Comparison of ENCODE assay signal across 9 cellular contexts in the genomic region with DNA sequence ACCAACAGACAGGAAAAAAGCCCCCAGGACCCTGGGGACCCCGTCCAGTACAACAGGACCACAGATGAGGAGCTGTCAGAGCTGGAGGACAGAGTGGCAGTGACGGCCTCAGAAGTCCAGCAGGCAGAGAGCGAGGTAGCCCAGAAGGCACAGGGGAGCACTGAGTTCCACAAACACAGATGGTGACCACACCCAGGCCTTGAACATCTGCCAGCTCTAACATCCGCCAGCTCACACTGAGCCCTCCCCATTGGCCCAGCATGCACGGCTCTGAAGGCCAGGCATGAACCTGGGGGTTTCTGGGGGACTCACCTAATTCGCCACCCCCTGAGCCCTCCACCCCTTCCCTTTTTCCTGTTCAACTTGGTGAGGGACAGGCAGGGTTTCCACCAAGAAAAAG. TPM values are rescaled to one million over a fixed set of nuclear protein-coding genes. Genes with fewer than 3 reads are reported as not detected.
DNase-seq lines count a peak whose midpoint lies in the region; ATAC-seq and TF ChIP-seq lines count a peak whose summit lies in the region.
"Had no signal": no experiment of that assay in that cellular context is flagged by ENCODE, and none has a peak within 500 bp of the region (broad histone marks: within the 10 kb centered on the region; RNA-seq: fewer than 3 reads in every experiment).

No MANE protein-coding gene starts in this region.

- H3K27me3 ChIP-seq in mammary epithelial cell (ENCODE audit: insufficient read depth, low read length), result no peaks in the 10 kb centered on the region
- H3K27me3 ChIP-seq in osteoblast (ENCODE audit: insufficient read depth, low read length), result no peaks in the 10 kb centered on the region
- H3K27me3 ChIP-seq in esophagus squamous epithelium, result no peaks in the 10 kb centered on the region

- H3K36me3 ChIP-seq in mammary epithelial cell (ENCODE audit: insufficient read depth, low read length), result no peaks in the 10 kb centered on the region
- peaks cover 16% of the 10 kb centered on the region for H3K36me3 ChIP-seq in osteoblast (ENCODE audit: insufficient read depth, low read length)
- H3K36me3 ChIP-seq in esophagus squamous epithelium, result no peaks in the 10 kb centered on the region

- H3K9ac ChIP-seq in mammary epithelial cell (ENCODE audit: insufficient read depth, low read length), result no peak overlapping the region

- no peak for TF ChIP-seq POLR2A in esophagus squamous epithelium (IDR thresholded peaks at IDR 0.05)

- dilution Hi-C loops in mammary epithelial cell (cut with HindIII; ENCODE audit: low sequenced_read_pairs), result no loop called here

- H3K4me1 ChIP-seq in mammary epithelial cell (ENCODE audit: insufficient read depth, low read length) (no peaks in the 10 kb centered on the region), osteoblast (ENCODE audit: insufficient read depth, low read length) (peaks cover 3% of the 10 kb centered on the region), esophagus squamous epithelium (peaks cover 0 to 13% (median 12%) of the 10 kb centered on the region in 3 donors)

- ATAC-seq in GM18520 (IDR thresholded peaks at IDR 0.05; ENCODE audit: unreplicated experiment), result no peak

- in situ Hi-C loops in mammary epithelial cell (cut with MboI; ENCODE audit: low sequenced_read_pairs in 2 of 2), result no loop called here

- H3K79me2 ChIP-seq in mammary epithelial cell (ENCODE audit: insufficient read depth, low read length) (no peaks in the 10 kb centered on the region), osteoblast (ENCODE audit: insufficient read depth, low read length) (no peaks in the 10 kb centered on the region)

- WGBS in mammary epithelial cell (ENCODE audit: low coverage, missing lambda C conversion rate), result 94% methylated on average over 5 of the region's 6 CpGs
- WGBS in esophagus squamous epithelium, 2 donors, result 0 to 68% methylated on average over 1 to 2 of the region's 6 CpGs

- no TSS peak for BruUV-seq in mammary epithelial cell (replicated peaks; lab: Mats Ljungman, UMichigan)

- H4K20me1 ChIP-seq in mammary epithelial cell (ENCODE audit: insufficient read depth, low read length), result no peaks in the 10 kb centered on the region
- H4K20me1 ChIP-seq in osteoblast (ENCODE audit: insufficient read depth, low read length), result no peaks in the 10 kb centered on the region

- H3K27ac ChIP-seq in mammary epithelial cell (ENCODE audit: insufficient read depth, low read depth, low read length), result no peak overlapping the region
- no peak overlapping the region for H3K27ac ChIP-seq in osteoblast (ENCODE audit: low read depth, low read length)
- H3K27ac ChIP-seq in esophagus squamous epithelium, result peak overlapping the region in 1 of 4 donors; percentile 10

- no peak for TF ChIP-seq CTCF in mammary epithelial cell (conservative IDR thresholded peaks at IDR 0.05 in 1 of 2, IDR thresholded peaks at IDR 0.05 in 1 of 2; ENCODE audit: extremely low read depth in 1 of 2, insufficient read depth in 1 of 2, low read depth in 1 of 2, low read length in 2 of 2)
- TF ChIP-seq CTCF in osteoblast (IDR thresholded peaks at IDR 0.05; ENCODE audit: extremely low read depth, low read depth, low read length), result no peak
- TF ChIP-seq CTCF in esophagus squamous epithelium (IDR thresholded peaks at IDR 0.05), result no peak

- H2AFZ ChIP-seq in mammary epithelial cell (ENCODE audit: low read depth, low read length) (no peak overlapping the region), osteoblast (ENCODE audit: low read length) (no peak overlapping the region)

- H3K4me3 ChIP-seq in mammary epithelial cell (replicated peaks in 1 of 3; ENCODE audit: insufficient read depth in 1 of 3, low read depth in 2 of 3, low read length in 3 of 3) (no peak overlapping the region), osteoblast (ENCODE audit: insufficient read depth, low read length) (no peak overlapping the region), esophagus squamous epithelium (no peak overlapping the region)

- CTCF ChIA-PET in mammary epithelial cell (lab: Charles Lee; ENCODE audit: low non-redundant PET), result interaction anchor here (0.7 kb wide), 1 partner anchor 344 kb away, joined by 3 read pairs; no protein-coding TSS in a partner anchor

- intact Hi-C loops in mammary epithelial cell (cut with micrococcal nuclease) (no loop called here), esophagus squamous epithelium (cut with DNase I) (no loop called here)

- H3K4me2 ChIP-seq in mammary epithelial cell (ENCODE audit: insufficient read depth, low read depth, low read length) (no peak overlapping the region), osteoblast (ENCODE audit: insufficient read depth, low read length) (no peak overlapping the region)

- H3K9me3 ChIP-seq in mammary epithelial cell (replicated peaks; ENCODE audit: insufficient read depth, low read length) (no peaks in the 10 kb centered on the region), osteoblast (ENCODE audit: low read depth, low read length) (no peaks in the 10 kb centered on the region), esophagus squamous epithelium (no peaks in the 10 kb centered on the region)

- DNase-seq in ELR (ENCODE audit: low read depth) (peak; percentile 63), NCI-H2029 treated with DMSO at 0.1 percent for 48 hours (lab: John Stamatoyannopoulos, UW) (peak; percentile 28), mammary epithelial cell (peak; percentile 20), osteoblast (ENCODE audit: insufficient read length, low spot score, missing footprints) (peak; percentile 94), esophagus squamous epithelium (lab: John Stamatoyannopoulos, UW) (no peak), foreskin melanocyte (no peak)
- DNase-seq in activated CD4-positive, alpha-beta T cell treated with anti-CD3 and anti-CD28 coated beads, Interleukin-2, amount 50 U/mL, for 1 hour, result no peak
- DNase-seq: stimulated activated CD4-positive, alpha-beta T cell treated with anti-CD3 and anti-CD28 coated beads, Interleukin-2, amount 100 ng/mL, for 48 hours had no signal

RNA-seq across cellular contexts. Expression of a gene that starts 25.6 kb away (rescaled TPM):
- not detected for total RNA-seq in mammary epithelial cell
- polyA plus RNA-seq in mammary epithelial cell, result not detected
- polyA minus RNA-seq in mammary epithelial cell, result not detected
- not detected in 2 replicates for total RNA-seq in osteoblast
- not detected for total RNA-seq in esophagus squamous epithelium

RNA-seq across cellular contexts. Expression of a gene that starts 49.7 kb away (rescaled TPM):
- total RNA-seq in mammary epithelial cell (1 to 10 TPM; 7.2 to 8.9 TPM), osteoblast (0.36 TPM in 1 of 2 replicates, not detected in the other), esophagus squamous epithelium (10 to 100 TPM in 1 of 4 donors, 1 to 10 TPM in 3; 2.0 to 11.1 (median 6.4) TPM)
- 12.8 TPM for polyA plus RNA-seq in mammary epithelial cell
- polyA minus RNA-seq in mammary epithelial cell, result 20.4 TPM

RNA-seq across cellular contexts. Expression of a gene that starts 53.8 kb away (rescaled TPM):
- total RNA-seq in mammary epithelial cell (1 to 10 TPM; 2.8 to 7.2 TPM), osteoblast (25.7 and 32.1 TPM in 2 replicates), esophagus squamous epithelium (10 to 100 TPM in 2 of 4 donors, 1 to 10 TPM in 2; 1.8 to 10.5 (median 7.6) TPM)
- 16.1 TPM for polyA plus RNA-seq in mammary epithelial cell
- polyA minus RNA-seq in mammary epithelial cell, result 24.1 TPM

Comparison
In these comparisons a context has a peak if more than half of its experiments do, and no peak if none do; other contexts are left out.
1. DNase-seq: peak in ELR (single experiment), NCI-H2029 treated with DMSO at 0.1 percent for 48 hours (single experiment), mammary epithelial cell (single experiment) and osteoblast (single experiment); none in activated CD4-positive, alpha-beta T cell treated with anti-CD3 and anti-CD28 coated beads, Interleukin-2, amount 50 U/mL, for 1 hour (single experiment), esophagus squamous epithelium (single experiment) and foreskin melanocyte (single experiment).